Comparison of ENCODE assay signal across 9 cellular contexts in the genomic region with DNA sequence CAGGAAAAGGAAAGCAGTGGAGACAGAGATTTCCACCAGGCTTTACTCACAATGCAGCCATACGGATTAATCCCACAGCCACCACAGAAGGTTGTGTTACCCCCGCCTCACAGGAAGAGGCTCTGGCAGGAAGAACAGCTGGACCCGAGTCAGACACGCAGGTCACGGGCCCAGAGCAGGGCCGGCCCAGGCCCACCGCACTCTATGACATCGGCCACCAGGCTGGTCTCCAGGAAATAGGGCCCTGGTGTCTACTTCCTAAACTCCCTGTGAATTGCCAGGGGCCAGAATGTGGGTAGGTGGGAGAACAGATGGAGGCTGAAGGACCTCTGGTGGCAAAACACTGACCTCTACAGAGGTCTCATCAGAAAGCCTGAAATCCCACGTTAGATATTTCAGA. TPM values are rescaled to one million over a fixed set of nuclear protein-coding genes. Genes with fewer than 3 reads are reported as not detected.
DNase-seq lines count a peak whose midpoint lies in the region; ATAC-seq and TF ChIP-seq lines count a peak whose summit lies in the region.
"Had no signal": no experiment of that assay in that cellular context is flagged by ENCODE, and none has a peak within 500 bp of the region (broad histone marks: within the 10 kb centered on the region; RNA-seq: fewer than 3 reads in every experiment).

No MANE protein-coding gene starts in this region.

- no peaks in the 10 kb centered on the region for H4K20me1 ChIP-seq in mammary epithelial cell (ENCODE audit: insufficient read depth, low read length)

- H3K36me3 Mint-ChIP-seq in naive thymus-derived CD4-positive, alpha-beta T cell: peaks cover 0 to 14% (median 0%) of the 10 kb centered on the region in 5 donors

- DNase-seq in breast epithelium (ENCODE audit: low spot score in 2 of 2) (no peak), mammary epithelial cell (no peak), choroid plexus epithelial cell (ENCODE audit: low read depth) (peak; percentile 35), upper lobe of left lung (peak in 1 of 2 donors; percentile 58), NCI-H2171 treated with DMSO at 0.1 percent for 48 hours (lab: John Stamatoyannopoulos, UW) (no peak), cerebellum (ENCODE audit: low spot score) (no peak)
- no peak for DNase-seq in naive thymus-derived CD4-positive, alpha-beta T cell

- H3K27ac ChIP-seq in breast epithelium (peak overlapping the region; percentile 79 to 92), mammary epithelial cell (ENCODE audit: insufficient read depth, low read depth, low read length) (no peak overlapping the region), upper lobe of left lung (peak overlapping the region; percentile 62 to 74 (median 73))
- H3K27ac ChIP-seq in naive thymus-derived CD4-positive, alpha-beta T cell (ENCODE audit: low read depth, low read length): peak overlapping the region; percentile 30

- peaks cover 20 to 23% of the 10 kb centered on the region in 2 donors for H3K4me1 ChIP-seq in breast epithelium
- H3K4me1 ChIP-seq in mammary epithelial cell (ENCODE audit: insufficient read depth, low read length): peaks cover 21% of the 10 kb centered on the region
- H3K4me1 ChIP-seq in naive thymus-derived CD4-positive, alpha-beta T cell (ENCODE audit: control insufficient read depth in 2 of 2, insufficient read depth in 2 of 2, low read length in 2 of 2): peaks cover 0 to 7% of the 10 kb centered on the region in 2 donors
- peaks cover 34 to 47% (median 39%) of the 10 kb centered on the region in 4 donors for H3K4me1 ChIP-seq in upper lobe of left lung

- no peak for ATAC-seq in naive thymus-derived CD4-positive, alpha-beta T cell
- no peak for ATAC-seq in upper lobe of left lung (ENCODE audit: low FRiP score in 2 of 2)
- no peak for ATAC-seq in GM21390 (IDR thresholded peaks at IDR 0.05; ENCODE audit: unreplicated experiment)

- H3K9me3 ChIP-seq in breast epithelium (no peaks in the 10 kb centered on the region), mammary epithelial cell (replicated peaks; ENCODE audit: insufficient read depth, low read length) (no peaks in the 10 kb centered on the region), upper lobe of left lung (no peaks in the 10 kb centered on the region)
- no peaks in the 10 kb centered on the region for H3K9me3 ChIP-seq in naive thymus-derived CD4-positive, alpha-beta T cell (ENCODE audit: control insufficient read depth in 2 of 3, low read length in 3 of 3)

- H3K79me2 ChIP-seq in mammary epithelial cell (ENCODE audit: insufficient read depth, low read length): peaks cover 50% of the 10 kb centered on the region

- CTCF ChIA-PET in mammary epithelial cell (lab: Charles Lee; ENCODE audit: low non-redundant PET): no interaction called here
- CTCF ChIA-PET in naive thymus-derived CD4-positive, alpha-beta T cell (lab: Charles Lee): interaction anchor here (1.0 kb wide), 1 partner anchor 43 kb away, joined by 3 read pairs; no protein-coding TSS in a partner anchor

- dilution Hi-C loops in mammary epithelial cell (cut with HindIII; ENCODE audit: low sequenced_read_pairs): no loop called here

- H3K4me1 Mint-ChIP-seq in naive thymus-derived CD4-positive, alpha-beta T cell: peaks cover 27 to 67% (median 57%) of the 10 kb centered on the region in 7 donors

- TF ChIP-seq EP300 in upper lobe of left lung (IDR thresholded peaks at IDR 0.05): no peak

- peak overlapping the region in 1 of 10 donors; percentile 8 for H3K4me3 Mint-ChIP-seq in naive thymus-derived CD4-positive, alpha-beta T cell

- H3K27me3 ChIP-seq in breast epithelium (no peaks in the 10 kb centered on the region), mammary epithelial cell (ENCODE audit: insufficient read depth, low read length) (no peaks in the 10 kb centered on the region), upper lobe of left lung (no peaks in the 10 kb centered on the region)
- H3K27me3 ChIP-seq in naive thymus-derived CD4-positive, alpha-beta T cell (ENCODE audit: control insufficient read depth in 2 of 2, insufficient read depth in 2 of 2, low read length in 2 of 2): no peaks in the 10 kb centered on the region

- no peak overlapping the region for H3K4me2 ChIP-seq in mammary epithelial cell (ENCODE audit: insufficient read depth, low read depth, low read length)

- in situ Hi-C loops in mammary epithelial cell (cut with MboI; ENCODE audit: low sequenced_read_pairs in 2 of 2): loop anchor here in 1 of 2 donors (10.0 kb wide), 1 partner anchor 368 kb away; no protein-coding TSS in a partner anchor

- POLR2A ChIA-PET in naive thymus-derived CD4-positive, alpha-beta T cell (lab: Charles Lee): interaction anchor here (1.1 to 2.0 kb wide), 3 partner anchors 22 to 46 kb away, joined by 3 to 8 read pairs (median 5); no protein-coding TSS in a partner anchor

- peak overlapping the region in 8 of 9 donors; percentile 51 to 94 (median 84) for H3K27ac Mint-ChIP-seq in naive thymus-derived CD4-positive, alpha-beta T cell

- H3K9ac ChIP-seq in mammary epithelial cell (ENCODE audit: insufficient read depth, low read length): no peak overlapping the region

- H3K36me3 ChIP-seq in breast epithelium: no peaks in the 10 kb centered on the region
- peaks cover 6% of the 10 kb centered on the region for H3K36me3 ChIP-seq in mammary epithelial cell (ENCODE audit: insufficient read depth, low read length)
- H3K36me3 ChIP-seq in naive thymus-derived CD4-positive, alpha-beta T cell (ENCODE audit: control insufficient read depth in 2 of 3, insufficient read depth in 3 of 3, low read length in 3 of 3): peaks cover 0 to 39% (median 8%) of the 10 kb centered on the region in 3 experiments
- peaks cover 18 to 46% (median 34%) of the 10 kb centered on the region in 4 donors for H3K36me3 ChIP-seq in upper lobe of left lung

- TF ChIP-seq POLR2A in breast epithelium (IDR thresholded peaks at IDR 0.05) (no peak), upper lobe of left lung (IDR thresholded peaks at IDR 0.05) (no peak)

- intact Hi-C loops in breast epithelium (cut with DNase I; ENCODE audit: low total_unique reads) (loop anchor here (10.0 kb wide), 1 partner anchor 78 kb away; a partner anchor contains a TSS), mammary epithelial cell (cut with micrococcal nuclease) (loop anchor here (10.0 kb wide), 1 partner anchor 168 kb away; no protein-coding TSS in a partner anchor)
- intact Hi-C loops in naive thymus-derived CD4-positive, alpha-beta T cell (cut with micrococcal nuclease): no loop called here

- WGBS in mammary epithelial cell (ENCODE audit: low coverage, missing lambda C conversion rate): 85% methylated on average over 8 of the region's 9 CpGs
- 27 to 45% methylated on average over 9 of the region's 9 CpGs for WGBS in upper lobe of left lung, 2 donors

- H2AFZ ChIP-seq in mammary epithelial cell (ENCODE audit: low read depth, low read length): no peak overlapping the region

- H3K27me3 Mint-ChIP-seq in naive thymus-derived CD4-positive, alpha-beta T cell: no peaks in the 10 kb centered on the region

- H3K4me3 ChIP-seq in breast epithelium (no peak overlapping the region), mammary epithelial cell (replicated peaks in 1 of 3; ENCODE audit: insufficient read depth in 1 of 3, low read depth in 2 of 3, low read length in 3 of 3) (no peak overlapping the region), choroid plexus epithelial cell (ENCODE audit: low read depth, low read length) (no peak overlapping the region), upper lobe of left lung (no peak overlapping the region)
- H3K4me3 ChIP-seq in naive thymus-derived CD4-positive, alpha-beta T cell (ENCODE audit: low read length): no peak overlapping the region

- no peak for TF ChIP-seq CTCF in breast epithelium (IDR thresholded peaks at IDR 0.05)
- no peak for TF ChIP-seq CTCF in mammary epithelial cell (conservative IDR thresholded peaks at IDR 0.05 in 1 of 2, IDR thresholded peaks at IDR 0.05 in 1 of 2; ENCODE audit: extremely low read depth in 1 of 2, insufficient read depth in 1 of 2, low read depth in 1 of 2, low read length in 2 of 2)
- TF ChIP-seq CTCF in choroid plexus epithelial cell (conservative IDR thresholded peaks at IDR 0.05; ENCODE audit: low read depth, low read length): no peak
- TF ChIP-seq CTCF in upper lobe of left lung (IDR thresholded peaks at IDR 0.05): no peak

- H3K9me3 Mint-ChIP-seq in naive thymus-derived CD4-positive, alpha-beta T cell: no peaks in the 10 kb centered on the region

- no TSS peak for BruUV-seq in mammary epithelial cell (replicated peaks; lab: Mats Ljungman, UMichigan)

RNA-seq across cellular contexts. Expression of a gene that starts 15.6 kb away (rescaled TPM):
- total RNA-seq in breast epithelium: 100 to 1,000 TPM; 127 to 236 (median 163) TPM
- 100 to 1,000 TPM in 1 of 2 donors, 10 to 100 TPM in 1; 91.4 to 177 TPM for total RNA-seq in mammary epithelial cell
- polyA plus RNA-seq in mammary epithelial cell: 134 TPM
- polyA minus RNA-seq in mammary epithelial cell: 122 TPM
- total RNA-seq in naive thymus-derived CD4-positive, alpha-beta T cell: 100 to 1,000 TPM; 101 to 206 (median 196) TPM
- polyA plus RNA-seq in naive thymus-derived CD4-positive, alpha-beta T cell: 100 to 1,000 TPM in 1 of 2 donors, 10 to 100 TPM in 1; 98.6 to 178 TPM
- 100 to 1,000 TPM; 148 to 392 (median 277) TPM for total RNA-seq in upper lobe of left lung
- 24.1 TPM for total RNA-seq in cerebellum

RNA-seq across cellular contexts. Expression of a gene that starts 47.2 kb away (rescaled TPM):
- total RNA-seq in breast epithelium (not detected), mammary epithelial cell (not detected), upper lobe of left lung (not detected), cerebellum (not detected)
- polyA plus RNA-seq in mammary epithelial cell: not detected
- polyA minus RNA-seq in mammary epithelial cell: not detected
- not detected for total RNA-seq in naive thymus-derived CD4-positive, alpha-beta T cell
- not detected for polyA plus RNA-seq in naive thymus-derived CD4-positive, alpha-beta T cell
- total RNA-seq: OCI-LY7 had no signal

Comparison
In these comparisons a context has a peak if more than half of its experiments do, and no peak if none do; other contexts are left out.
1. intact Hi-C loops: an anchor here in breast epithelium (10.0 kb wide) and mammary epithelial cell (10.0 kb wide); none called in naive thymus-derived CD4-positive, alpha-beta T cell.